In the genomic region with DNA sequence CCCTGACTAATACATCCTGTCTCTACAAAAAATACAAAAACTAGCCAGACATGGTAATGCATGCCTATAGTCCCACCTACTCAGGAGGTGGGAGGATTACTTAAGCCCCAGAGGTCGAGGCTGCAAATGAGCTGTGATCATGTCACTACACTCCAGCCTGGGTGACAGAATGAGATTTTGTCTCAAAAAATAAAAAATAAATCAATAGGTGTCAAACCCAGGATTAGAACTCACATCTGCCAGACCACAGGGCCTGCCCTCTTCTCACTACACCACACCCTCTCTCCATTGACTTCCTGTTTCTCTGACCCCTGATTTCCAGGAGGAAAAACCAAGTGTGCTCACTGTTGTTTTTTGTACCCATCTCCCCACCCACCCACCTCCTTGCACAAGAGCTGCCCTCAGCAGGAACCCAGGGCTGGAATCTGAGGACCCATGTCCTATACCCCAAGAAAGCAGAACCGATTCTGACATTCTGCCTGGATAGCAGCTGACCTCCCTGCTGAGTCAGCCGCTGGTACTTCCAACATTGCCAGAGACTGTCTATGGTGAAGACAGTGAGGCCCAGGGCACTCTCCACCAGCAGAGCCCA, we compare ENCODE assay signal across 11 cellular contexts. TPM values are rescaled to one million over a fixed set of nuclear protein-coding genes. Genes with fewer than 3 reads are reported as not detected.
DNase-seq lines count a peak whose midpoint lies in the region; ATAC-seq, FAIRE-seq and TF ChIP-seq lines count a peak whose summit lies in the region.
"Had no signal": no experiment of that assay in that cellular context is flagged by ENCODE, and none has a peak within 500 bp of the region (broad histone marks: within the 10 kb centered on the region; RNA-seq: fewer than 3 reads in every experiment).

No MANE protein-coding gene starts in this region.

- no peak for FAIRE-seq in HTR-8/SVneo (lab: Jason Lieb, UNC)

- intact Hi-C loops in Right ventricle myocardium inferior (cut with DNase I) = no loop called here
- intact Hi-C loops in cardiac septum (cut with DNase I) = no loop called here
- intact Hi-C loops in upper lobe of right lung (cut with DNase I) = no loop called here

- H3K9me3 ChIP-seq in muscle layer of duodenum (ENCODE audit: control insufficient read depth in 1 of 2, low read length in 2 of 2) = peaks cover 0 to 3% of the 10 kb centered on the region in 2 donors
- no peaks in the 10 kb centered on the region for H3K9me3 ChIP-seq in upper lobe of right lung

- H3K4me1 ChIP-seq in muscle layer of duodenum (ENCODE audit: control insufficient read depth in 1 of 2, insufficient read depth in 2 of 2, low read length in 2 of 2) (no peaks in the 10 kb centered on the region), upper lobe of right lung (peaks cover 40% of the 10 kb centered on the region)

- no peaks in the 10 kb centered on the region for H3K27me3 ChIP-seq in muscle layer of duodenum (ENCODE audit: low read depth, low read length)
- H3K27me3 ChIP-seq in upper lobe of right lung = no peaks in the 10 kb centered on the region

- H3K4me3 ChIP-seq in choroid plexus epithelial cell (ENCODE audit: low read depth, low read length) = no peak overlapping the region
- H3K4me3 ChIP-seq in muscle layer of duodenum (ENCODE audit: low read depth in 1 of 2, low read length in 2 of 2) = no peak overlapping the region
- no peak overlapping the region for H3K4me3 ChIP-seq in upper lobe of right lung

- no peaks in the 10 kb centered on the region for H3K36me3 ChIP-seq in muscle layer of duodenum (ENCODE audit: control insufficient read depth in 1 of 2, insufficient read depth in 2 of 2, low read length in 2 of 2)
- peaks cover 8% of the 10 kb centered on the region for H3K36me3 ChIP-seq in upper lobe of right lung

- TF ChIP-seq CTCF in choroid plexus epithelial cell (conservative IDR thresholded peaks at IDR 0.05; ENCODE audit: low read depth, low read length) (no peak), upper lobe of right lung (IDR thresholded peaks at IDR 0.05) (no peak)

- ATAC-seq in Right ventricle myocardium inferior (peak; percentile 54), upper lobe of right lung (peak; percentile 88)

- H3K27ac ChIP-seq in muscle layer of duodenum (ENCODE audit: low read length) (peak overlapping the region; percentile 18), upper lobe of right lung (peak overlapping the region; percentile 3)
- H3K27ac ChIP-seq: VCaP had no signal

- DNase-seq in Right ventricle myocardium inferior (ENCODE audit: missing footprints) = peak; percentile 75
- no peak for DNase-seq in cardiac septum (ENCODE audit: low spot score)
- DNase-seq in choroid plexus epithelial cell (ENCODE audit: low read depth) = peak; percentile 80
- peak; percentile 83 for DNase-seq in upper lobe of right lung
- no peak for DNase-seq in NCI-H774 (lab: John Stamatoyannopoulos, UW)
- no peak for DNase-seq in DMS79 (lab: John Stamatoyannopoulos, UW)
- DNase-seq in HTR-8/SVneo (ENCODE audit: insufficient read length, low spot score) = no peak
- DNase-seq: H9, NCI-H524 treated with DMSO at 0.1 percent for 48 hours had no signal

RNA-seq across cellular contexts. Expression of gene CMKLR1, which starts 6.2 kb away (rescaled TPM):
- 10.6 TPM for total RNA-seq in Right ventricle myocardium inferior
- 21.0 TPM for total RNA-seq in cardiac septum
- 29.1 TPM for total RNA-seq in upper lobe of right lung

Comparison
In these comparisons a context has a peak if more than half of its experiments do, and no peak if none do; other contexts are left out.
1. DNase-seq: peak in Right ventricle myocardium inferior (single experiment), choroid plexus epithelial cell (single experiment) and upper lobe of right lung (single experiment); none in cardiac septum (single experiment), NCI-H774 (single experiment), DMS79 (single experiment) and HTR-8/SVneo (single experiment).